23 cellular contexts compared by ENCODE assay signal in genomic region chr15:93056836-93057235, GRCh38. TPM values are rescaled to one million over a fixed set of nuclear protein-coding genes. Genes with fewer than 3 reads are reported as not detected.
DNase-seq lines count a peak whose midpoint lies in the region; ATAC-seq and TF ChIP-seq lines count a peak whose summit lies in the region.
"Had no signal": no experiment of that assay in that cellular context is flagged by ENCODE, and none has a peak within 500 bp of the region (broad histone marks: within the 10 kb centered on the region; RNA-seq: fewer than 3 reads in every experiment).

No MANE protein-coding gene starts in this region.

- H3K9me3 ChIP-seq in mesenchymal stem cell (ENCODE audit: control insufficient read depth, low read length), result no peaks in the 10 kb centered on the region
- no peaks in the 10 kb centered on the region for H3K9me3 ChIP-seq in psoas muscle
- H3K9me3 ChIP-seq: SK-N-SH had no signal

- no peak overlapping the region for H2BK5ac ChIP-seq in mesenchymal stem cell (ENCODE audit: low read depth, low read length, poor library complexity, severe bottlenecking)

- 77% methylated on average over 7 of the region's 7 CpGs for WGBS in mesenchymal stem cell
- 78 to 89% (median 86%) methylated on average over 7 of the region's 7 CpGs for WGBS in psoas muscle, 3 donors

- H3K4me3 Mint-ChIP-seq in CD14-positive monocyte, result no peak overlapping the region

- no peak overlapping the region for H3K14ac ChIP-seq in mesenchymal stem cell (ENCODE audit: low read length in 2 of 2)

- no peak overlapping the region for H3K4me3 ChIP-seq in mesenchymal stem cell (ENCODE audit: insufficient read depth in 1 of 2, low read depth in 1 of 2, low read length in 2 of 2)
- no peak overlapping the region for H3K4me3 ChIP-seq in psoas muscle

- H4K91ac ChIP-seq in mesenchymal stem cell (ENCODE audit: low read length), result peak overlapping the region; percentile 7

- ATAC-seq in Right ventricle myocardium superior (ENCODE audit: poor library complexity) (no peak), left cardiac atrium (no peak), psoas muscle (no peak)

- intact Hi-C loops in Right ventricle myocardium superior (cut with DNase I) (no loop called here), left cardiac atrium (cut with DNase I) (no loop called here), psoas muscle (cut with DNase I) (no loop called here), CD14-positive monocyte (cut with micrococcal nuclease) (no loop called here)

- H3K27ac ChIP-seq in mesenchymal stem cell (ENCODE audit: low read length, poor library complexity, severe bottlenecking) (no peak overlapping the region), psoas muscle (peak overlapping the region; percentile 53)
- H3K27ac ChIP-seq: 22Rv1 had no signal

- H3K4me1 ChIP-seq in mesenchymal stem cell (ENCODE audit: control insufficient read depth, insufficient read depth, low read depth, low read length) (peaks cover 2% of the 10 kb centered on the region), psoas muscle (peaks cover 59% of the 10 kb centered on the region)

- no peak overlapping the region for H2AFZ ChIP-seq in mesenchymal stem cell (ENCODE audit: low read depth, low read length)

- H3K36me3 ChIP-seq in mesenchymal stem cell (ENCODE audit: control insufficient read depth in 1 of 2, insufficient read depth in 2 of 2, low read depth in 1 of 2, low read length in 2 of 2), result peaks cover 0 to 7% of the 10 kb centered on the region in 2 experiments
- H3K36me3 ChIP-seq in psoas muscle (ENCODE audit: insufficient read depth in 1 of 2, low read depth in 1 of 2), result peaks cover 0 to 30% of the 10 kb centered on the region in 2 donors

- no peak overlapping the region for H2AK5ac ChIP-seq in mesenchymal stem cell (ENCODE audit: low read length, severe bottlenecking)

- peaks cover 0 to 2% (median 0%) of the 10 kb centered on the region in 7 donors for H3K9me3 Mint-ChIP-seq in CD14-positive monocyte

- H3K4me1 Mint-ChIP-seq in CD14-positive monocyte, result peaks cover 11% of the 10 kb centered on the region

- H2BK15ac ChIP-seq in mesenchymal stem cell (ENCODE audit: low read depth, poor library complexity, severe bottlenecking), result no peak overlapping the region

- H2BK12ac ChIP-seq in mesenchymal stem cell (ENCODE audit: low read length in 2 of 2), result no peak overlapping the region

- no peak overlapping the region for H3K9ac ChIP-seq in mesenchymal stem cell (ENCODE audit: low read length)
- H3K9ac ChIP-seq: SK-N-SH had no signal

- H2BK120ac ChIP-seq in mesenchymal stem cell (ENCODE audit: low read depth, low read length), result no peak overlapping the region

- no peak overlapping the region for H3K4ac ChIP-seq in mesenchymal stem cell (ENCODE audit: low read depth in 1 of 2, low read length in 2 of 2)

- no peak for TF ChIP-seq CTCF in psoas muscle (IDR thresholded peaks at IDR 0.05)
- no peak for TF ChIP-seq CTCF in CD14-positive monocyte (IDR thresholded peaks at IDR 0.05)

- no peak overlapping the region for H4K8ac ChIP-seq in mesenchymal stem cell (ENCODE audit: low read length)

- peaks cover 5 to 16% (median 13%) of the 10 kb centered on the region in 3 donors for H3K27me3 Mint-ChIP-seq in CD14-positive monocyte (ENCODE audit: low read depth in 3 of 3)

- no peak overlapping the region for H3K4me2 ChIP-seq in mesenchymal stem cell (ENCODE audit: low read length, poor library complexity, severe bottlenecking)
- H3K4me2 ChIP-seq: SK-N-SH had no signal

- no peaks in the 10 kb centered on the region for H3K36me3 Mint-ChIP-seq in CD14-positive monocyte

- H3K27ac Mint-ChIP-seq in CD14-positive monocyte, result peak overlapping the region in 1 of 7 donors; percentile 57

- H3K27me3 ChIP-seq in mesenchymal stem cell (ENCODE audit: control insufficient read depth in 1 of 2, insufficient read depth in 1 of 2, low read length in 2 of 2) (peaks cover 0 to 28% of the 10 kb centered on the region in 2 experiments), psoas muscle (ENCODE audit: insufficient read depth in 3 of 3, low read length in 2 of 3) (no peaks in the 10 kb centered on the region)

- DNase-seq in Right ventricle myocardium superior (peak; percentile 24), left cardiac atrium (no peak), mesenchymal stem cell (no peak), psoas muscle (no peak), NCI-H1417 treated with DMSO at 0.1 percent for 48 hours (lab: John Stamatoyannopoulos, UW) (no peak), CD14-positive monocyte (ENCODE audit: low spot score) (no peak), SHP77 treated with DMSO at 0.1 percent for 48 hours (lab: John Stamatoyannopoulos, UW) (no peak), SIG-M5 (lab: John Stamatoyannopoulos, UW) (no peak)
- DNase-seq: ACHN, DMS79, Karpas-422, MV-4-11, NCI-H1105 treated with DMSO at 0.1 percent for 48 hours, NCI-H1694 treated with DMSO at 0.1 percent for 48 hours, NCI-H2081 treated with DMSO at 0.1 percent for 48 hours, NCI-H2171 treated with DMSO at 0.1 percent for 48 hours, NCI-H524 treated with DMSO at 0.1 percent for 48 hours, NCI-H82, SHP77, SK-N-SH had no signal

- no peak overlapping the region for H3K23ac ChIP-seq in mesenchymal stem cell (ENCODE audit: low read length in 2 of 2)

- H3K79me1 ChIP-seq in mesenchymal stem cell (replicated peaks; ENCODE audit: low read length, poor library complexity, severe bottlenecking), result no peaks in the 10 kb centered on the region

- no peak overlapping the region for H3K18ac ChIP-seq in mesenchymal stem cell (ENCODE audit: low read depth in 1 of 2, low read length in 2 of 2)

RNA-seq across cellular contexts. Expression of gene RGMA, which starts 32.2 kb away (rescaled TPM):
- total RNA-seq in Right ventricle myocardium superior (25.0 TPM), left cardiac atrium (10 to 100 TPM; 10.2 to 18.4 TPM), psoas muscle (100 to 1,000 TPM in 2 of 4 donors, 10 to 100 TPM in 2; 45.8 to 217 (median 103) TPM)
- 0.08 TPM for polyA plus RNA-seq in mesenchymal stem cell (2013, experiment 1 of 2)
- polyA plus RNA-seq in mesenchymal stem cell (2013, experiment 2 of 2), result 0.07 TPM
- polyA plus RNA-seq in psoas muscle (100 to 1,000 TPM in 2 of 3 donors, 10 to 100 TPM in 1; 39.2 to 187 (median 129) TPM), CD14-positive monocyte (under 1 TPM; 0.07 to 0.08 TPM)
- total RNA-seq: M059J, OCI-LY7 had no signal
